ENCODE assay signal across 7 cellular contexts in genomic region chr11:39684155-39684554, GRCh38.
"Had no signal": no experiment of that assay in that cellular context is flagged by ENCODE, and none has a peak within 500 bp of the region (broad histone marks: within the 10 kb centered on the region; RNA-seq: fewer than 3 reads in every experiment).

No MANE protein-coding gene starts in this region.

- H2AFZ ChIP-seq: GM23338 had no signal

- H3K27ac ChIP-seq: HL-60, KMS-11 had no signal

- DNase-seq: H7, HCEC 1CT, IMR-90, KBM-7 had no signal

- H3K4me2 ChIP-seq: GM23338, KMS-11 had no signal

- H3K4me3 ChIP-seq: GM23338 had no signal

- ATAC-seq: GM23338 had no signal

- H3K9ac ChIP-seq: KMS-11 had no signal
